7 cellular contexts compared by ENCODE assay signal in genomic region chr17:7549401-7550055, GRCh38. TPM values are rescaled to one million over a fixed set of nuclear protein-coding genes. Genes with fewer than 3 reads are reported as not detected.
DNase-seq lines count a peak whose midpoint lies in the region; ATAC-seq, FAIRE-seq and TF ChIP-seq lines count a peak whose summit lies in the region.

No MANE protein-coding gene starts in this region.

- H3K27ac ChIP-seq in RWPE1: peak overlapping the region; percentile 53
- H3K27ac ChIP-seq in K562 (ENCODE audit: extremely low read depth, low read depth, low read length): no peak overlapping the region

- peak overlapping the region in 1 of 2 experiments; percentile 88; a peak in 2 of 4 replicates for H3K9ac ChIP-seq in K562 (ENCODE audit: insufficient read depth in 1 of 2, low read depth in 2 of 2, low read length in 2 of 2)

- TF ChIP-seq RAD21 in K562 (CRISPR knock-in tag; conservative IDR thresholded peaks at IDR 0.05 in 1 of 2, IDR thresholded peaks at IDR 0.05 in 1 of 2): no peak

- no peaks in the 10 kb centered on the region for H3K79me2 ChIP-seq in K562 (ENCODE audit: control insufficient read depth, insufficient read depth, low read length)

- TF ChIP-seq EP300 in K562 (IDR thresholded peaks at IDR 0.05; ENCODE audit: low read length): no peak

- no peak for DNase-seq in RWPE1 (ENCODE audit: low spot score)
- no peak for DNase-seq in K562 (ENCODE audit: extremely low read depth in 1 of 4, low spot score in 3 of 4)
- peak; percentile 36 for DNase-seq in kidney tubule cell (ENCODE audit: low spot score)
- DNase-seq in stimulated activated CD4-positive, alpha-beta T cell treated with anti-CD3 and anti-CD28 coated beads, Interleukin-2, amount 100 ng/mL, for 4 hours (ENCODE audit: low read depth): peak; percentile 24
- DNase-seq in kidney glomerular epithelial cell (lab: John Stamatoyannopoulos, UW): no peak
- no peak for DNase-seq in urothelium cell line (ENCODE audit: low spot score)

- ATAC-seq in K562: no peak; the same call in 2 of the 3 replicates
- no peak for ATAC-seq in GM19328 (IDR thresholded peaks at IDR 0.05; ENCODE audit: unreplicated experiment)

- intact Hi-C loops in K562 (cut with micrococcal nuclease): no loop called here

- CTCF ChIA-PET in RWPE1 (lab: Yijun Ruan, JAX): interaction anchor here (0.7 to 0.8 kb wide), 2 partner anchors 8 to 11 kb away, joined by 3 read pairs; no protein-coding TSS in a partner anchor
- CTCF ChIA-PET in K562 (lab: Yijun Ruan, JAX; ENCODE audit: low intra/inter-chr PET ratio): interaction anchor here (0.5 kb wide), 1 partner anchor 79 kb away, joined by 4 read pairs; no protein-coding TSS in a partner anchor

- POLR2A ChIA-PET in RWPE1 (lab: Yijun Ruan, JAX; ENCODE audit: low non-redundant PET): no interaction called here
- POLR2A ChIA-PET in K562 (lab: Yijun Ruan, JAX): interaction anchor here (0.6 kb wide), 1 partner anchor 8 kb away, joined by 5 read pairs; no protein-coding TSS in a partner anchor

- no TSS peak for BruUV-seq in K562 (replicated peaks; lab: Mats Ljungman, UMichigan)

- TF ChIP-seq CTCF in RWPE1 (conservative IDR thresholded peaks at IDR 0.05; ENCODE audit: low read depth): no peak
- no peak for TF ChIP-seq CTCF in K562 (IDR thresholded peaks at IDR 0.05 in 2 of 3, conservative IDR thresholded peaks at IDR 0.05 in 1 of 3; ENCODE audit: insufficient read depth in 2 of 3, low read depth in 1 of 3, low read length in 3 of 3)

- H3K36me3 ChIP-seq in K562 (ENCODE audit: control insufficient read depth, insufficient read depth, low read length): no peaks in the 10 kb centered on the region

- WGBS in K562 (ENCODE audit: insufficient coverage, low coverage, missing lambda C conversion rate): 69% methylated on average over 11 of the region's 20 CpGs

- peaks cover 8 to 25% of the 10 kb centered on the region in 2 experiments; a peak in 4 of 5 replicates for H3K4me1 ChIP-seq in K562 (replicated peaks in 1 of 2; ENCODE audit: control insufficient read depth in 2 of 2, insufficient read depth in 2 of 2, low read length in 2 of 2)

- in situ Hi-C loops in K562 (cut with MboI): loop anchor here (10.0 to 25.0 kb wide), 2 partner anchors 195 to 512 kb away; partner anchors contain the start of genes KCTD11, SLC16A11, SLC16A13 and TMEM95

- H2AFZ ChIP-seq in K562 (ENCODE audit: low read depth, low read length): peak overlapping the region; percentile 73; the same call in 1 of the 2 replicates

- TF ChIP-seq POLR2A in K562 (conservative IDR thresholded peaks at IDR 0.05): no peak

- H3K27me3 ChIP-seq in K562 (ENCODE audit: control insufficient read depth in 2 of 2, insufficient read depth in 2 of 2, low read length in 2 of 2): no peaks in the 10 kb centered on the region

- H3K4me3 ChIP-seq in K562: no peak overlapping the region; the same call in 1 of the 2 replicates

- no peak overlapping the region for H3K4me2 ChIP-seq in K562 (ENCODE audit: insufficient read depth, low read length)

- no peaks in the 10 kb centered on the region for H3K9me1 ChIP-seq in K562 (ENCODE audit: control insufficient read depth, insufficient read depth, low read length)

- H4K20me1 ChIP-seq in K562 (replicated peaks; ENCODE audit: control insufficient read depth, insufficient read depth, low read length): no peaks in the 10 kb centered on the region

- FAIRE-seq in K562 (lab: Jason Lieb, UNC) (no peak), urothelium cell line (lab: Jason Lieb, UNC) (no peak)

- no peaks in the 10 kb centered on the region for H3K9me3 ChIP-seq in K562 (replicated peaks; ENCODE audit: control insufficient read depth, insufficient read depth, low read depth, low read length)

RNA-seq across cellular contexts. Expression of gene TNFSF12, which starts 0.7 kb away (rescaled TPM):
- not detected in 2 replicates for total RNA-seq in K562 (2011; cell fraction: chromatin; rRNA removed; ENCODE audit: low replicate concordance)
- not detected in 2 replicates for total RNA-seq in K562 (2011; cell fraction: nucleolus; rRNA removed)
- total RNA-seq in K562 (2011; cell fraction: nucleoplasm; rRNA removed): not detected in 2 replicates
- total RNA-seq in K562 (2014; rRNA removed) (0.18 and 0.37 TPM in 2 replicates), K562 (2014; rRNA removed; fragmentation: Illumina TruSeq; extraction: Trizol) (not detected in 2 replicates), K562 (2015; rRNA removed; fragmentation: Illumina TruSeq; extraction: Trizol) (not detected in 2 replicates), K562 (2021) (0.56 and 0.82 TPM in 2 replicates)
- polyA plus RNA-seq in K562 (2011; rRNA removed) (0.07 and 0.11 TPM in 2 replicates), K562 (2014; fragmentation: Illumina TruSeq; extraction: Trizol) (0.19 and 0.25 TPM in 2 replicates), K562 (2014; fragmentation: Nextera tagmentation; extraction: Ambion mirVana) (under 1 TPM in 1 of 2 experiments, not detected in 1; 0.03 TPM), K562 (2014; rRNA removed) (0.55 and 0.95 TPM in 2 replicates)
- 0.10 and 0.45 TPM in 2 replicates for polyA plus RNA-seq in K562 (2011; cell fraction: cytosol; rRNA removed)
- 0.29 and 0.41 TPM in 2 replicates for polyA plus RNA-seq in K562 (2011; cell fraction: nucleus; rRNA removed)
- polyA plus RNA-seq in K562 (2012): 0.72 and 1.2 TPM in 2 replicates
- not detected in 2 replicates for polyA minus RNA-seq in K562 (2011; rRNA and poly(A)+ RNA removed)
- not detected in 2 replicates for polyA minus RNA-seq in K562 (2011; cell fraction: cytosol; rRNA and poly(A)+ RNA removed)
- polyA minus RNA-seq in K562 (2011; cell fraction: nucleus; rRNA and poly(A)+ RNA removed): not detected in 2 replicates

RNA-seq across cellular contexts. Expression of gene TNFSF13, which starts 9.0 kb away (rescaled TPM):
- total RNA-seq in K562 (2011; cell fraction: chromatin; rRNA removed; ENCODE audit: low replicate concordance): 0.21 and 0.76 TPM in 2 replicates
- 0.39 and 0.50 TPM in 2 replicates for total RNA-seq in K562 (2011; cell fraction: nucleolus; rRNA removed)
- 0.29 and 0.38 TPM in 2 replicates for total RNA-seq in K562 (2011; cell fraction: nucleoplasm; rRNA removed)
- 0.18 and 0.24 TPM in 2 replicates for total RNA-seq in K562 (2014; rRNA removed)
- not detected in 2 replicates for total RNA-seq in K562 (2014; rRNA removed; fragmentation: Illumina TruSeq; extraction: Trizol)
- 0.11 and 0.30 TPM in 2 replicates for total RNA-seq in K562 (2015; rRNA removed; fragmentation: Illumina TruSeq; extraction: Trizol)
- 0.38 and 0.51 TPM in 2 replicates for total RNA-seq in K562 (2021)
- polyA plus RNA-seq in K562 (2011; rRNA removed): 0.26 and 1.6 TPM in 2 replicates
- 0.16 and 0.96 TPM in 2 replicates for polyA plus RNA-seq in K562 (2011; cell fraction: cytosol; rRNA removed)
- polyA plus RNA-seq in K562 (2011; cell fraction: nucleus; rRNA removed): 0.31 and 4.2 TPM in 2 replicates
- polyA plus RNA-seq in K562 (2012): 0.98 and 1.2 TPM in 2 replicates
- 0.19 and 0.29 TPM in 2 replicates for polyA plus RNA-seq in K562 (2014; fragmentation: Illumina TruSeq; extraction: Trizol)
- under 1 TPM; 0.04 to 0.07 TPM for polyA plus RNA-seq in K562 (2014; fragmentation: Nextera tagmentation; extraction: Ambion mirVana)
- 0.30 and 0.45 TPM in 2 replicates for polyA plus RNA-seq in K562 (2014; rRNA removed)
- 0.54 TPM in 1 of 2 replicates, not detected in the other for polyA minus RNA-seq in K562 (2011; rRNA and poly(A)+ RNA removed)
- 2.4 TPM in 1 of 2 replicates, not detected in the other for polyA minus RNA-seq in K562 (2011; cell fraction: cytosol; rRNA and poly(A)+ RNA removed)
- 0.27 and 2.3 TPM in 2 replicates for polyA minus RNA-seq in K562 (2011; cell fraction: nucleus; rRNA and poly(A)+ RNA removed)

RNA-seq across cellular contexts. Expression of gene SENP3, which starts 12.2 kb away (rescaled TPM):
- 70.4 and 129 TPM in 2 replicates for total RNA-seq in K562 (2011; cell fraction: chromatin; rRNA removed; ENCODE audit: low replicate concordance)
- total RNA-seq in K562 (2011; cell fraction: nucleolus; rRNA removed): 60.9 and 69.7 TPM in 2 replicates
- total RNA-seq in K562 (2011; cell fraction: nucleoplasm; rRNA removed): 66.0 and 67.9 TPM in 2 replicates
- 65.3 and 69.1 TPM in 2 replicates for total RNA-seq in K562 (2014; rRNA removed)
- 79.3 and 82.7 TPM in 2 replicates for total RNA-seq in K562 (2014; rRNA removed; fragmentation: Illumina TruSeq; extraction: Trizol)
- 85.7 and 88.2 TPM in 2 replicates for total RNA-seq in K562 (2015; rRNA removed; fragmentation: Illumina TruSeq; extraction: Trizol)
- 55.6 and 63.1 TPM in 2 replicates for total RNA-seq in K562 (2021)
- polyA plus RNA-seq in K562 (2011; rRNA removed): 80.5 and 94.1 TPM in 2 replicates
- polyA plus RNA-seq in K562 (2011; cell fraction: cytosol; rRNA removed): 73.9 and 80.9 TPM in 2 replicates
- 92.4 and 106 TPM in 2 replicates for polyA plus RNA-seq in K562 (2011; cell fraction: nucleus; rRNA removed)
- polyA plus RNA-seq in K562 (2012): 33.0 and 47.9 TPM in 2 replicates
- polyA plus RNA-seq in K562 (2014; fragmentation: Illumina TruSeq; extraction: Trizol): 98.7 and 102 TPM in 2 replicates
- polyA plus RNA-seq in K562 (2014; fragmentation: Nextera tagmentation; extraction: Ambion mirVana): under 1 TPM; 0.63 to 0.73 TPM
- 67.3 and 78.8 TPM in 2 replicates for polyA plus RNA-seq in K562 (2014; rRNA removed)
- 68.9 and 101 TPM in 2 replicates for polyA minus RNA-seq in K562 (2011; rRNA and poly(A)+ RNA removed)
- 29.8 and 44.6 TPM in 2 replicates for polyA minus RNA-seq in K562 (2011; cell fraction: cytosol; rRNA and poly(A)+ RNA removed)
- 19.1 and 22.7 TPM in 2 replicates for polyA minus RNA-seq in K562 (2011; cell fraction: nucleus; rRNA and poly(A)+ RNA removed)

RNA-seq across cellular contexts. Expression of gene CD68, which starts 29.9 kb away (rescaled TPM):
- 7.2 and 16.8 TPM in 2 replicates for total RNA-seq in K562 (2011; cell fraction: chromatin; rRNA removed; ENCODE audit: low replicate concordance)
- 20.0 and 21.3 TPM in 2 replicates for total RNA-seq in K562 (2011; cell fraction: nucleolus; rRNA removed)
- total RNA-seq in K562 (2011; cell fraction: nucleoplasm; rRNA removed): 33.4 and 34.7 TPM in 2 replicates
- 34.6 and 37.2 TPM in 2 replicates for total RNA-seq in K562 (2014; rRNA removed)
- 22.9 and 28.2 TPM in 2 replicates for total RNA-seq in K562 (2014; rRNA removed; fragmentation: Illumina TruSeq; extraction: Trizol)
- 46.4 and 50.9 TPM in 2 replicates for total RNA-seq in K562 (2015; rRNA removed; fragmentation: Illumina TruSeq; extraction: Trizol)
- total RNA-seq in K562 (2021): 30.1 and 34.8 TPM in 2 replicates
- polyA plus RNA-seq in K562 (2011; rRNA removed): 31.3 and 65.1 TPM in 2 replicates
- 76.2 and 89.9 TPM in 2 replicates for polyA plus RNA-seq in K562 (2011; cell fraction: cytosol; rRNA removed)
- 4.1 and 4.4 TPM in 2 replicates for polyA plus RNA-seq in K562 (2011; cell fraction: nucleus; rRNA removed)
- polyA plus RNA-seq in K562 (2012): 44.4 and 74.1 TPM in 2 replicates
- polyA plus RNA-seq in K562 (2014; fragmentation: Illumina TruSeq; extraction: Trizol): 77.2 and 89.8 TPM in 2 replicates
- 10 to 100 TPM; 37.7 to 85.3 TPM for polyA plus RNA-seq in K562 (2014; fragmentation: Nextera tagmentation; extraction: Ambion mirVana)
- 33.3 and 38.8 TPM in 2 replicates for polyA plus RNA-seq in K562 (2014; rRNA removed)
- 23.1 and 25.5 TPM in 2 replicates for polyA minus RNA-seq in K562 (2011; rRNA and poly(A)+ RNA removed)
- 16.3 and 19.7 TPM in 2 replicates for polyA minus RNA-seq in K562 (2011; cell fraction: cytosol; rRNA and poly(A)+ RNA removed)
- polyA minus RNA-seq in K562 (2011; cell fraction: nucleus; rRNA and poly(A)+ RNA removed): 1.3 and 2.2 TPM in 2 replicates

RNA-seq across cellular contexts. Expression of gene MPDU1, which starts 34.1 kb away (rescaled TPM):
- 63.6 and 172 TPM in 2 replicates for total RNA-seq in K562 (2011; cell fraction: chromatin; rRNA removed; ENCODE audit: low replicate concordance)
- total RNA-seq in K562 (2011; cell fraction: nucleolus; rRNA removed): 230 and 236 TPM in 2 replicates
- 165 and 169 TPM in 2 replicates for total RNA-seq in K562 (2011; cell fraction: nucleoplasm; rRNA removed)
- total RNA-seq in K562 (2014; rRNA removed) (53.5 and 78.9 TPM in 2 replicates), K562 (2014; rRNA removed; fragmentation: Illumina TruSeq; extraction: Trizol) (68.3 and 80.2 TPM in 2 replicates), K562 (2015; rRNA removed; fragmentation: Illumina TruSeq; extraction: Trizol) (78.5 and 85.0 TPM in 2 replicates), K562 (2021) (55.5 and 63.7 TPM in 2 replicates)
- polyA plus RNA-seq in K562 (2011; rRNA removed) (160 and 161 TPM in 2 replicates), K562 (2014; fragmentation: Illumina TruSeq; extraction: Trizol) (172 and 179 TPM in 2 replicates), K562 (2014; fragmentation: Nextera tagmentation; extraction: Ambion mirVana) (10 to 100 TPM in 1 of 2 experiments, 1 to 10 TPM in 1; 4.9 to 21.8 TPM), K562 (2014; rRNA removed) (77.1 and 86.7 TPM in 2 replicates)
- 292 and 301 TPM in 2 replicates for polyA plus RNA-seq in K562 (2011; cell fraction: cytosol; rRNA removed)
- 85.8 and 92.2 TPM in 2 replicates for polyA plus RNA-seq in K562 (2011; cell fraction: nucleus; rRNA removed)
- 66.5 and 66.7 TPM in 2 replicates for polyA plus RNA-seq in K562 (2012)
- polyA minus RNA-seq in K562 (2011; rRNA and poly(A)+ RNA removed): 77.8 and 107 TPM in 2 replicates
- polyA minus RNA-seq in K562 (2011; cell fraction: cytosol; rRNA and poly(A)+ RNA removed): 35.2 and 43.8 TPM in 2 replicates
- 15.8 and 18.0 TPM in 2 replicates for polyA minus RNA-seq in K562 (2011; cell fraction: nucleus; rRNA and poly(A)+ RNA removed)

Comparison
In these comparisons a context has a peak if more than half of its experiments do, and no peak if none do; other contexts are left out.
1. DNase-seq: peak in kidney tubule cell (single experiment) and stimulated activated CD4-positive, alpha-beta T cell treated with anti-CD3 and anti-CD28 coated beads, Interleukin-2, amount 100 ng/mL, for 4 hours (single experiment); none in RWPE1 (single experiment), K562 (0 of 4), kidney glomerular epithelial cell (single experiment) and urothelium cell line (single experiment).